In the genomic region with DNA sequence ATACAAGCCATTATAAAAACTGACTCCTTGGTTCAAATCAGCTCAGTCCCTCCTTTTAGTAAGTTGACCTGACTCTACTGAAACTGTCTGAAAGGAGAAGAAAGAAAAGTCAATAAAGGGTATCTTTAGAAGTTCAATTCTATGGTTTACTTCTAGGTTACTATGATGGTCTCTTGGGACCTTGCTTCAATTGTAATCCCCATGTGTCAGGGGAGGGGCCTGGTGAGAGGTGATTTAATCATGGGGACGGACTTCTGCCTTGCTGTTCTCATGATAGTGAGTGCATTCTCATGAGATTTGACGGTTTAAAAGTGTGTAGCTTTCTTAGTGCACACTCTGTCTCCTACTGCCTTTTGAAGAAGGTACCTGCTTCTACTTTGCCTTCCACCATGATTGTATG, we compare ENCODE assay signal across 28 cellular contexts.
"Had no signal": no experiment of that assay in that cellular context is flagged by ENCODE, and none has a peak within 500 bp of the region (broad histone marks: within the 10 kb centered on the region; RNA-seq: fewer than 3 reads in every experiment).

No MANE protein-coding gene starts in this region.

- ATAC-seq: effector memory CD8-positive, alpha-beta T cell; heart right ventricle; left cardiac atrium; left lung; naive thymus-derived CD8-positive, alpha-beta T cell; psoas muscle; right cardiac atrium; stimulated activated naive CD8-positive, alpha-beta T cell treated with anti-CD3 and anti-CD28 coated beads, Interleukin-15, amount 100 ng/mL, for 72 hours had no signal

- H3K4me3 Mint-ChIP-seq: effector memory CD8-positive, alpha-beta T cell; naive thymus-derived CD8-positive, alpha-beta T cell; nephron progenitor cell; stimulated activated naive CD8-positive, alpha-beta T cell treated with anti-CD3 and anti-CD28 coated beads, Interleukin-15, amount 100 ng/mL, for 72 hours had no signal

- H3K4me3 ChIP-seq: esophagus squamous epithelium, heart right ventricle, left lung, ovary, psoas muscle, sigmoid colon, suprapubic skin, thyroid gland, vagina had no signal

- H3K4me1 Mint-ChIP-seq: nephron progenitor cell; stimulated activated naive CD8-positive, alpha-beta T cell treated with anti-CD3 and anti-CD28 coated beads, Interleukin-15, amount 100 ng/mL, for 72 hours had no signal

- H3K27ac Mint-ChIP-seq: effector memory CD8-positive, alpha-beta T cell; naive thymus-derived CD8-positive, alpha-beta T cell; nephron progenitor cell; stimulated activated naive CD8-positive, alpha-beta T cell treated with anti-CD3 and anti-CD28 coated beads, Interleukin-15, amount 100 ng/mL, for 72 hours had no signal

- H3K9me3 Mint-ChIP-seq: effector memory CD8-positive, alpha-beta T cell; naive thymus-derived CD8-positive, alpha-beta T cell; stimulated activated naive CD8-positive, alpha-beta T cell treated with anti-CD3 and anti-CD28 coated beads, Interleukin-15, amount 100 ng/mL, for 72 hours had no signal

- DNase-seq: cortex of kidney; effector memory CD8-positive, alpha-beta T cell; erythroblast; esophagus squamous epithelium; foreskin melanocyte; glutamatergic neuron; heart right ventricle; hippocampal formation; left cardiac atrium; left lung; mesendoderm; midbrain; naive thymus-derived CD8-positive, alpha-beta T cell; nephron progenitor cell; occipital lobe; ovary; posterior cingulate gyrus; psoas muscle; right cardiac atrium; sigmoid colon; stimulated activated CD4-positive, alpha-beta T cell treated with anti-CD3 and anti-CD28 coated beads, Interleukin-2, amount 100 ng/mL, for 24 hours; stimulated activated CD4-positive, alpha-beta T cell treated with anti-CD3 and anti-CD28 coated beads, Interleukin-4, amount 100 ng/mL, for 4 hours; stimulated activated naive CD4-positive, alpha-beta T cell; stimulated activated naive CD8-positive, alpha-beta T cell treated with anti-CD3 and anti-CD28 coated beads, Interleukin-15, amount 100 ng/mL, for 72 hours; thyroid gland; trophoblast cell had no signal
